ENCODE assay signal across 1 cellular context in the genomic region with DNA sequence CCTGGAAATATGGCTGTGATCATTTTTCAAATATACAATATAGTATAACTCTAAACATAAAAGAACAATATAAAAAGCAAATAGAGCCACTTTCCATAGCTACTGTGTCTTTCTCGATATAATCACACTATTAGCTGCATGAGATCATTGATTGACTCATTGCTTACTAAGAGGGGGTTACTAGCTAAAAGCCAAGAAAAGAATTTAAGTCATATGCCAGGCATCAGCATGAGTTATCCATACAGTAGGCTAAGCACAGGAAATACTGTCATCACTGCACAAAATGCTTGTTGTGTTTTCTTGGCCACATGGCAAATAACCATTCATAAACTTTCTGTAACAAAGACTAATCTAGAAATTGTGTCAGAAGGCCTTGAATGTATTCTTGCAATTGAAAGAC.
TF ChIP-seq lines count a peak whose summit lies in the region.

No MANE protein-coding gene starts in this region.

TF ChIP-seq in SK-N-SH, 30 proteins besides CTCF, POLR2A, EP300 and RAD21 (continued from another document):
- TF ChIP-seq REST (IDR thresholded peaks at IDR 0.05; ENCODE audit: low read depth, low read length) (no peak), TEAD4 (IDR thresholded peaks at IDR 0.05; ENCODE audit: borderline replicate concordance, insufficient read depth) (no peak), MEF2A (IDR thresholded peaks at IDR 0.05; ENCODE audit: borderline replicate concordance, low read depth) (peak; percentile 69; the same call in 1 of the 2 replicates), FOXM1 (IDR thresholded peaks at IDR 0.05; ENCODE audit: low read depth) (no peak), RXRA (IDR thresholded peaks at IDR 0.05; ENCODE audit: borderline replicate concordance, low read depth) (no peak), FOXJ3 (CRISPR knock-in tag; IDR thresholded peaks at IDR 0.05) (no peak), TAF1 (IDR thresholded peaks at IDR 0.05; ENCODE audit: borderline replicate concordance, low read depth, low read length) (no peak), CHD2 (IDR thresholded peaks at IDR 0.05; ENCODE audit: low read length, partially characterized antibody) (no peak), MXI1 (IDR thresholded peaks at IDR 0.05; ENCODE audit: low read depth, low read length) (no peak), NFIC (IDR thresholded peaks at IDR 0.05; ENCODE audit: borderline replicate concordance) (peak; percentile 20; the same call in 1 of the 2 replicates), SMC3 (IDR thresholded peaks at IDR 0.05; ENCODE audit: low read depth, low read length) (no peak)
- TF ChIP-seq, protein P1, sequence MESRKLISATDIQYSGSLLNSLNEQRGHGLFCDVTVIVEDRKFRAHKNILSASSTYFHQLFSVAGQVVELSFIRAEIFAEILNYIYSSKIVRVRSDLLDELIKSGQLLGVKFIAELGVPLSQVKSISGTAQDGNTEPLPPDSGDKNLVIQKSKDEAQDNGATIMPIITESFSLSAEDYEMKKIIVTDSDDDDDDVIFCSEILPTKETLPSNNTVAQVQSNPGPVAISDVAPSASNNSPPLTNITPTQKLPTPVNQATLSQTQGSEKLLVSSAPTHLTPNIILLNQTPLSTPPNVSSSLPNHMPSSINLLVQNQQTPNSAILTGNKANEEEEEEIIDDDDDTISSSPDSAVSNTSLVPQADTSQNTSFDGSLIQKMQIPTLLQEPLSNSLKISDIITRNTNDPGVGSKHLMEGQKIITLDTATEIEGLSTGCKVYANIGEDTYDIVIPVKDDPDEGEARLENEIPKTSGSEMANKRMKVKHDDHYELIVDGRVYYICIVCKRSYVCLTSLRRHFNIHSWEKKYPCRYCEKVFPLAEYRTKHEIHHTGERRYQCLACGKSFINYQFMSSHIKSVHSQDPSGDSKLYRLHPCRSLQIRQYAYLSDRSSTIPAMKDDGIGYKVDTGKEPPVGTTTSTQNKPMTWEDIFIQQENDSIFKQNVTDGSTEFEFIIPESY (IDR thresholded peaks at IDR 0.05; ENCODE audit: borderline replicate concordance, low read depth): no peak
- TF ChIP-seq, protein P2, sequence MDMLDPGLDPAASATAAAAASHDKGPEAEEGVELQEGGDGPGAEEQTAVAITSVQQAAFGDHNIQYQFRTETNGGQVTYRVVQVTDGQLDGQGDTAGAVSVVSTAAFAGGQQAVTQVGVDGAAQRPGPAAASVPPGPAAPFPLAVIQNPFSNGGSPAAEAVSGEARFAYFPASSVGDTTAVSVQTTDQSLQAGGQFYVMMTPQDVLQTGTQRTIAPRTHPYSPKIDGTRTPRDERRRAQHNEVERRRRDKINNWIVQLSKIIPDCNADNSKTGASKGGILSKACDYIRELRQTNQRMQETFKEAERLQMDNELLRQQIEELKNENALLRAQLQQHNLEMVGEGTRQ (IDR thresholded peaks at IDR 0.05; ENCODE audit: borderline replicate concordance, low read depth, low read length): no peak
- TF ChIP-seq, protein P3, sequence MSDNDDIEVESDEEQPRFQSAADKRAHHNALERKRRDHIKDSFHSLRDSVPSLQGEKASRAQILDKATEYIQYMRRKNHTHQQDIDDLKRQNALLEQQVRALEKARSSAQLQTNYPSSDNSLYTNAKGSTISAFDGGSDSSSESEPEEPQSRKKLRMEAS (IDR thresholded peaks at IDR 0.05; ENCODE audit: low read depth): 0 out of 2 replicates have a peak, but pooled peaks have one; percentile 44
- TF ChIP-seq, protein P4, sequence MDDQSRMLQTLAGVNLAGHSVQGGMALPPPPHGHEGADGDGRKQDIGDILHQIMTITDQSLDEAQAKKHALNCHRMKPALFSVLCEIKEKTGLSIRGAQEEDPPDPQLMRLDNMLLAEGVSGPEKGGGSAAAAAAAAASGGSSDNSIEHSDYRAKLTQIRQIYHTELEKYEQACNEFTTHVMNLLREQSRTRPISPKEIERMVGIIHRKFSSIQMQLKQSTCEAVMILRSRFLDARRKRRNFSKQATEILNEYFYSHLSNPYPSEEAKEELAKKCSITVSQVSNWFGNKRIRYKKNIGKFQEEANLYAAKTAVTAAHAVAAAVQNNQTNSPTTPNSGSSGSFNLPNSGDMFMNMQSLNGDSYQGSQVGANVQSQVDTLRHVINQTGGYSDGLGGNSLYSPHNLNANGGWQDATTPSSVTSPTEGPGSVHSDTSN (IDR thresholded peaks at IDR 0.05): peak; percentile 46; the same call in 1 of the 2 replicates
- TF ChIP-seq, protein P5, sequence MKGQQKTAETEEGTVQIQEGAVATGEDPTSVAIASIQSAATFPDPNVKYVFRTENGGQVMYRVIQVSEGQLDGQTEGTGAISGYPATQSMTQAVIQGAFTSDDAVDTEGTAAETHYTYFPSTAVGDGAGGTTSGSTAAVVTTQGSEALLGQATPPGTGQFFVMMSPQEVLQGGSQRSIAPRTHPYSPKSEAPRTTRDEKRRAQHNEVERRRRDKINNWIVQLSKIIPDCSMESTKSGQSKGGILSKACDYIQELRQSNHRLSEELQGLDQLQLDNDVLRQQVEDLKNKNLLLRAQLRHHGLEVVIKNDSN (IDR thresholded peaks at IDR 0.05; ENCODE audit: borderline replicate concordance, low read depth): no peak
